8 cellular contexts compared by ENCODE assay signal in genomic region chr3:121749276-121750086, GRCh38. TPM values are rescaled to one million over a fixed set of nuclear protein-coding genes. Genes with fewer than 3 reads are reported as not detected.
DNase-seq lines count a peak whose midpoint lies in the region; ATAC-seq and TF ChIP-seq lines count a peak whose summit lies in the region.

Gene GOLGB1, minus strand, starts transcription at chr3:121749741. Its CDS starts 18,770 bp downstream, at chr3:121730971.

- in situ Hi-C loops in GM13976 (cut with MboI; ENCODE audit: low sequenced_read_pairs, unreplicated experiment): no loop called here

- TF ChIP-seq POLR2A in adrenal gland (IDR thresholded peaks at IDR 0.05) (peak; percentile 99), upper lobe of left lung (IDR thresholded peaks at IDR 0.05) (peak; percentile 61 to 99 (median 98))

- intact Hi-C loops in adrenal gland (cut with DNase I): no loop called here
- intact Hi-C loops in heart right ventricle (cut with DNase I): loop anchor here in 3 of 10 donors (5.0 to 10.0 kb wide), 3 partner anchors 83 to 205 kb away; partner anchors contain the start of gene POLQ (in 3 of the 3)
- intact Hi-C loops in posterior cingulate gyrus (cut with DNase I): loop anchor here (5.0 to 10.0 kb wide), 2 partner anchors 85 to 202 kb away; partner anchors contain the start of genes EAF2, IQCB1 and POLQ

- TF ChIP-seq EP300 in upper lobe of left lung (IDR thresholded peaks at IDR 0.05): peak in 1 of 4 donors; percentile 30

- peak; percentile 98 for ATAC-seq in HG02852 (IDR thresholded peaks at IDR 0.05; ENCODE audit: unreplicated experiment)
- ATAC-seq in heart right ventricle: peak; percentile 97 to 99 (median 99)
- peak; percentile 99 for ATAC-seq in upper lobe of left lung (ENCODE audit: low FRiP score in 2 of 2)

- TF ChIP-seq CTCF in GM13976 (IDR thresholded peaks at IDR 0.05; ENCODE audit: borderline replicate concordance, control extremely low read depth, extremely low read depth, insufficient read depth, missing control alignments) (no peak), adrenal gland (IDR thresholded peaks at IDR 0.05) (peak in 2 of 6 experiments; percentile 21 to 22), heart right ventricle (IDR thresholded peaks at IDR 0.05) (peak in 2 of 9 donors; percentile 9 to 20), upper lobe of left lung (IDR thresholded peaks at IDR 0.05) (peak in 1 of 6 experiments; percentile 27)

- H3K27ac ChIP-seq in adrenal gland (peak within 1 kb of the TSS; percentile 87 to 97 (median 96)), heart right ventricle (peak within 1 kb of the TSS; percentile 76 to 96 (median 92)), upper lobe of left lung (peak within 1 kb of the TSS; percentile 91 to 96 (median 94))

- WGBS in adrenal gland, 4 donors: 0 to 1% (median 1%) methylated on average over 32 to 51 of the region's 51 CpGs
- 0% methylated on average over 51 of the region's 51 CpGs for whole genome bisulfite sequencing in heart right ventricle, 2 donors
- WGBS in upper lobe of left lung, 2 donors: 1% methylated on average over 14 to 41 of the region's 51 CpGs

- H3K4me1 ChIP-seq in adrenal gland (replicated peaks in 1 of 2): peaks cover 10 to 39% of the 10 kb centered on the region in 2 donors
- peaks cover 12 to 48% (median 34%) of the 10 kb centered on the region in 9 donors for H3K4me1 ChIP-seq in heart right ventricle
- peaks cover 24 to 34% (median 26%) of the 10 kb centered on the region in 4 donors for H3K4me1 ChIP-seq in upper lobe of left lung

- H3K9me3 ChIP-seq in adrenal gland (replicated peaks in 1 of 3): no peaks in the 10 kb centered on the region
- H3K9me3 ChIP-seq in heart right ventricle: no peaks in the 10 kb centered on the region
- H3K9me3 ChIP-seq in upper lobe of left lung: no peaks in the 10 kb centered on the region

- DNase-seq in GM13976 (ENCODE audit: low spot score): peak; percentile 96
- peak; percentile 100 for DNase-seq in NCI-H1436 treated with DMSO at 0.1 percent for 48 hours (lab: John Stamatoyannopoulos, UW)
- DNase-seq in T follicular helper cell (ENCODE audit: low read depth): peak; percentile 89
- peak; percentile 94 to 99 (median 98) for DNase-seq in adrenal gland
- DNase-seq in heart right ventricle: peak; percentile 88 to 97
- DNase-seq in posterior cingulate gyrus: peak; percentile 86 to 99 (median 95)
- peak; percentile 97 to 98 for DNase-seq in upper lobe of left lung

- H3K36me3 ChIP-seq in adrenal gland (replicated peaks in 1 of 2): no peaks in the 10 kb centered on the region
- H3K36me3 ChIP-seq in heart right ventricle: no peaks in the 10 kb centered on the region
- no peaks in the 10 kb centered on the region for H3K36me3 ChIP-seq in upper lobe of left lung

- H3K4me3 ChIP-seq in adrenal gland: peak within 1 kb of the TSS; percentile 62 to 97 (median 74)
- H3K4me3 ChIP-seq in heart right ventricle: peak within 1 kb of the TSS; percentile 68 to 94 (median 83)
- peak within 1 kb of the TSS; percentile 59 to 82 (median 74) for H3K4me3 ChIP-seq in upper lobe of left lung

- H3K27me3 ChIP-seq in adrenal gland (no peaks in the 10 kb centered on the region), heart right ventricle (no peaks in the 10 kb centered on the region), upper lobe of left lung (no peaks in the 10 kb centered on the region)

RNA-seq across cellular contexts. Expression of gene GOLGB1, which starts in this region (rescaled TPM):
- total RNA-seq in adrenal gland (100 to 1,000 TPM in 1 of 8 donors, 10 to 100 TPM in 7; 60.9 to 118 (median 75.2) TPM), heart right ventricle (10 to 100 TPM; 37.1 to 66.8 (median 49.7) TPM), upper lobe of left lung (100 to 1,000 TPM in 1 of 6 donors, 10 to 100 TPM in 5; 46.4 to 116 (median 51.8) TPM)
- polyA plus RNA-seq in adrenal gland (10 to 100 TPM; 31.6 to 60.9 (median 38.5) TPM), heart right ventricle (10 to 100 TPM; 12.3 to 26.8 TPM)

Comparison
In these comparisons a context has a peak if more than half of its experiments do, and no peak if none do; other contexts are left out.
1. Peak in every context shown above with its lines: DNase-seq, ATAC-seq, H3K4me3 ChIP-seq and H3K27ac ChIP-seq.